In the genomic region with DNA sequence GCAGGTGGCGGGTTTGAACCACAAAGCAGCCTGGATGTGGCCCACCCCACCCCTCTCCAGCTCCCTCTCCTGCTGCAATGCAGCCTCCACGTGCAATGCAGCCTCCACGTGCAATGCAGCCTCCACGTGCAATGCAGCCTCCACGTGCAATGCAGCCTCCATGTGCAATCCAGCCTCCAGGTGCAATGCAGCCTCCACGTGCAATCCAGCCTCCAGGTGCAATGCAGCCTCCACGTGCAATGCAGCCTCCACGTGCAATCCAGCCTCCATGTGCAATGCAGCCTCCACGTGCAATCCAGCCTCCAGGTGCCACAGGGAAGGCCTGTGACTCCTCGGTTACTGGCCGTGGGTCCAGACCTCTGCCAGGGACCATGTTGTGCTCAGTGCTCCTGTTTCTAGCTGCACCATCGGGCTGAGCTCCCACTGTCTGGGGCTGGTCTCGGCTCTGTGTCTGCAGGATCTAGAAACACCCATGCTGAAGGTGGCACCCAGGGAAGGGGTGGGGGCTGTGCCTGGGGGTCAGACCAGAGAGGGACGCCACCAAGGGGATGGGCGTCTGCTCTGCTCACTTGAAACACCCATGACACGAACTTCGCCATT, we compare ENCODE assay signal across 16 cellular contexts. TPM values are rescaled to one million over a fixed set of nuclear protein-coding genes. Genes with fewer than 3 reads are reported as not detected.
DNase-seq lines count a peak whose midpoint lies in the region; ATAC-seq and TF ChIP-seq lines count a peak whose summit lies in the region.
"Had no signal": no experiment of that assay in that cellular context is flagged by ENCODE, and none has a peak within 500 bp of the region (broad histone marks: within the 10 kb centered on the region; RNA-seq: fewer than 3 reads in every experiment).

No MANE protein-coding gene starts in this region.

- TF ChIP-seq CTCF in left ventricle myocardium inferior (IDR thresholded peaks at IDR 0.05; ENCODE audit: borderline replicate concordance) (no peak), right atrium auricular region (IDR thresholded peaks at IDR 0.05) (no peak), chondrocyte (IDR thresholded peaks at IDR 0.05) (no peak)

- no peaks in the 10 kb centered on the region for H3K36me3 Mint-ChIP-seq in chondrocyte (ENCODE audit: low read depth)

- intact Hi-C loops in left ventricle myocardium inferior (cut with micrococcal nuclease) (no loop called here), posterior vena cava (cut with DNase I) (no loop called here), sciatic nerve (cut with DNase I) (no loop called here)

- DNase-seq in left ventricle myocardium inferior (peak; percentile 4), right atrium auricular region (ENCODE audit: low spot score) (no peak), chondrocyte (ENCODE audit: low spot score) (peak; percentile 78), posterior vena cava (ENCODE audit: low spot score) (peak; percentile 43), sciatic nerve (ENCODE audit: low spot score) (no peak), NCI-H2196 treated with DMSO at 0.1 percent for 48 hours (lab: John Stamatoyannopoulos, UW; ENCODE audit: unreplicated experiment) (no peak)
- DNase-seq: Karpas-422, NCI-H1694 treated with DMSO at 0.1 percent for 48 hours, NCI-H446 treated with DMSO at 0.1 percent for 48 hours, NCI-H526 treated with DMSO at 0.1 percent for 48 hours, SIG-M5, SK-N-SH had no signal

- H3K4me3 ChIP-seq in left ventricle myocardium inferior (no peak overlapping the region), right atrium auricular region (no peak overlapping the region)

- no peaks in the 10 kb centered on the region for H3K36me3 ChIP-seq in left ventricle myocardium inferior
- no peaks in the 10 kb centered on the region for H3K36me3 ChIP-seq in right atrium auricular region

- H3K27me3 ChIP-seq in left ventricle myocardium inferior (ENCODE audit: low read depth), result peaks cover 22% of the 10 kb centered on the region
- no peaks in the 10 kb centered on the region for H3K27me3 ChIP-seq in right atrium auricular region

- peaks cover 10% of the 10 kb centered on the region for H3K27me3 Mint-ChIP-seq in chondrocyte (ENCODE audit: low read depth)

- no peak for ATAC-seq in HG03571 (IDR thresholded peaks at IDR 0.05; ENCODE audit: unreplicated experiment)
- ATAC-seq in sciatic nerve, result no peak
- ATAC-seq: CD8-positive, alpha-beta T cell had no signal

- H3K27ac ChIP-seq in left ventricle myocardium inferior (replicated peaks) (no peak overlapping the region), right atrium auricular region (no peak overlapping the region)

- H3K9me3 ChIP-seq in left ventricle myocardium inferior (replicated peaks), result no peaks in the 10 kb centered on the region
- no peaks in the 10 kb centered on the region for H3K9me3 ChIP-seq in right atrium auricular region
- H3K9me3 ChIP-seq: SK-N-SH had no signal

- no peak overlapping the region for H3K4me3 Mint-ChIP-seq in chondrocyte (ENCODE audit: unreplicated experiment)
- H3K4me3 Mint-ChIP-seq: CD8-positive, alpha-beta T cell; IgD-negative memory B cell had no signal

- H3K4me1 Mint-ChIP-seq in chondrocyte (ENCODE audit: low read depth), result no peaks in the 10 kb centered on the region

- H3K9me3 Mint-ChIP-seq in chondrocyte (ENCODE audit: low read depth), result no peaks in the 10 kb centered on the region
- H3K9me3 Mint-ChIP-seq: CD8-positive, alpha-beta T cell; IgD-negative memory B cell had no signal

- H3K4me1 ChIP-seq in left ventricle myocardium inferior, result peaks cover 8% of the 10 kb centered on the region
- H3K4me1 ChIP-seq in right atrium auricular region, result no peaks in the 10 kb centered on the region

- H3K27ac Mint-ChIP-seq in chondrocyte (ENCODE audit: unreplicated experiment), result no peak overlapping the region

RNA-seq across cellular contexts. Expression of a gene that starts 11.9 kb away (rescaled TPM):
- total RNA-seq in left ventricle myocardium inferior, result 1.8 TPM
- total RNA-seq in right atrium auricular region, result 1 to 10 TPM; 1.1 to 1.7 TPM
- 3.3 to 8.0 TPM (median 7.4 TPM) in 3 replicates for total RNA-seq in chondrocyte
- total RNA-seq in posterior vena cava, result 1 to 10 TPM; 1.5 to 1.8 TPM
- total RNA-seq in sciatic nerve, result 6.8 TPM
- total RNA-seq: MCF 10A had no signal

Comparison
In these comparisons a context has a peak if more than half of its experiments do, and no peak if none do; other contexts are left out.
1. DNase-seq: peak in left ventricle myocardium inferior (single experiment), chondrocyte (single experiment) and posterior vena cava (single experiment); none in right atrium auricular region (single experiment), sciatic nerve (single experiment) and NCI-H2196 treated with DMSO at 0.1 percent for 48 hours (single experiment).